Comparison of ENCODE assay signal across 21 cellular contexts in the genomic region with DNA sequence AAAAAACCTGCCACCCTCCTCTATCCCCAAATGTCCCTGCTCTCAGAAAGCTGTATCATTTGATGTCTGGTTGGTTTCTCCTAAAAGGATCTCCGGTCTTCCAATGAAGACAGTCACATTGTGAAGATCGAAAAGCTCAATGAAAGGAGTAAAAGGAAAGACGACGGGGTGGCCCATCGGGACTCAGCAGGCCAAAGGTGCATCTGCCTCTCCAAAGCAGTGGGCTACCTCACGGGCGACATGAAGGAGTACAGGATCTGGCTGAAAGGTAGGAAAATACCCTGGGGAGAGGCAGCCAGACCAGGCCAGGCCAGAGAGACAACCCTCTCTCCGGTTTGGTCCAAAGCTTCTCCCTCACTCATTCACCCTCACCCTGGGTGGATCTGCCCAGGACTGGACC.
"Had no signal": no experiment of that assay in that cellular context is flagged by ENCODE, and none has a peak within 500 bp of the region (broad histone marks: within the 10 kb centered on the region; RNA-seq: fewer than 3 reads in every experiment).

No MANE protein-coding gene starts in this region.

- H3K36me3 ChIP-seq: gastrocnemius medialis, heart left ventricle, left ventricle myocardium inferior, sigmoid colon, uterus had no signal

- ATAC-seq: body of pancreas; gastrocnemius medialis; mucosa of descending colon; naive thymus-derived CD4-positive, alpha-beta T cell; stimulated activated effector memory CD8-positive, alpha-beta T cell treated with anti-CD3 and anti-CD28 coated beads, Interleukin-12 subunit alpha, Interleukin-12 subunit beta, amount 100 ng/mL, for 72 hours had no signal

- H3K4me3 ChIP-seq: body of pancreas, gastrocnemius medialis, heart left ventricle, left ventricle myocardium inferior, mucosa of descending colon, sigmoid colon, uterus had no signal

- H3K4me1 ChIP-seq: body of pancreas, gastrocnemius medialis, left ventricle myocardium inferior, uterus had no signal

- H3K36me3 Mint-ChIP-seq: activated naive CD8-positive, alpha-beta T cell treated with anti-CD3 and anti-CD28 coated beads for 36 hours; memory B cell; naive thymus-derived CD4-positive, alpha-beta T cell; stimulated activated effector memory CD8-positive, alpha-beta T cell treated with anti-CD3 and anti-CD28 coated beads, Interleukin-12 subunit alpha, Interleukin-12 subunit beta, amount 100 ng/mL, for 72 hours had no signal

- H3K4me3 Mint-ChIP-seq: activated naive CD8-positive, alpha-beta T cell treated with anti-CD3 and anti-CD28 coated beads for 36 hours; activated T-helper 1 cell treated with anti-CD3 and anti-CD28 coated beads, Interleukin-12 subunit alpha, Interleukin-12 subunit beta, Interleukin-2, Interleukin-4 antibody, amounts not matched to agents 30 ng/mL and 10 ng/mL and 1 ng/mL, durations not matched to agents 14 hours and 24 hours and 36 hours; memory B cell; naive thymus-derived CD4-positive, alpha-beta T cell; stimulated activated effector memory CD8-positive, alpha-beta T cell treated with anti-CD3 and anti-CD28 coated beads, Interleukin-12 subunit alpha, Interleukin-12 subunit beta, amount 100 ng/mL, for 72 hours; T-helper 1 cell treated with Interleukin-12 subunit alpha and Interleukin-12 subunit beta and Interleukin-4 antibody, amounts not matched to agents 30 μg/mL and 1 μg/mL, for 36 hours had no signal

- H3K27me3 ChIP-seq: body of pancreas, gastrocnemius medialis, heart left ventricle, sigmoid colon, uterus had no signal

- H3K9me3 ChIP-seq: body of pancreas, gastrocnemius medialis, heart left ventricle, left ventricle myocardium inferior, mucosa of descending colon, sigmoid colon, uterus had no signal

- H3K27ac Mint-ChIP-seq: activated naive CD8-positive, alpha-beta T cell treated with anti-CD3 and anti-CD28 coated beads for 36 hours; activated T-helper 1 cell treated with anti-CD3 and anti-CD28 coated beads, Interleukin-12 subunit alpha, Interleukin-12 subunit beta, Interleukin-2, Interleukin-4 antibody, amounts not matched to agents 30 ng/mL and 10 ng/mL and 1 ng/mL, durations not matched to agents 14 hours and 24 hours and 36 hours; memory B cell; naive thymus-derived CD4-positive, alpha-beta T cell; stimulated activated effector memory CD8-positive, alpha-beta T cell treated with anti-CD3 and anti-CD28 coated beads, Interleukin-12 subunit alpha, Interleukin-12 subunit beta, amount 100 ng/mL, for 72 hours; T-helper 1 cell treated with Interleukin-12 subunit alpha and Interleukin-12 subunit beta and Interleukin-4 antibody, amounts not matched to agents 30 μg/mL and 1 μg/mL, for 36 hours had no signal

- H3K27ac ChIP-seq: body of pancreas, gastrocnemius medialis, left ventricle myocardium inferior had no signal

- H3K27me3 Mint-ChIP-seq: activated naive CD8-positive, alpha-beta T cell treated with anti-CD3 and anti-CD28 coated beads for 36 hours had no signal

- FAIRE-seq: colon, endometrium had no signal

- H3K9me3 Mint-ChIP-seq: activated naive CD8-positive, alpha-beta T cell treated with anti-CD3 and anti-CD28 coated beads for 36 hours; activated T-helper 1 cell treated with anti-CD3 and anti-CD28 coated beads, Interleukin-12 subunit alpha, Interleukin-12 subunit beta, Interleukin-2, Interleukin-4 antibody, amounts not matched to agents 30 ng/mL and 10 ng/mL and 1 ng/mL, durations not matched to agents 14 hours and 24 hours and 36 hours; memory B cell; naive thymus-derived CD4-positive, alpha-beta T cell; stimulated activated effector memory CD8-positive, alpha-beta T cell treated with anti-CD3 and anti-CD28 coated beads, Interleukin-12 subunit alpha, Interleukin-12 subunit beta, amount 100 ng/mL, for 72 hours; T-helper 1 cell treated with Interleukin-12 subunit alpha and Interleukin-12 subunit beta and Interleukin-4 antibody, amounts not matched to agents 30 μg/mL and 1 μg/mL, for 36 hours had no signal

- H3K4me1 Mint-ChIP-seq: stimulated activated effector memory CD8-positive, alpha-beta T cell treated with anti-CD3 and anti-CD28 coated beads, Interleukin-12 subunit alpha, Interleukin-12 subunit beta, amount 100 ng/mL, for 72 hours had no signal

- DNase-seq: activated CD4-positive, CD25-positive, alpha-beta regulatory T cell treated with anti-CD3 and anti-CD28 coated beads, Interleukin-2, amount 50 U/mL, for 72 hours; activated gamma-delta T cell treated with Interleukin-2 at 50 U/mL for 16 hours; activated naive CD8-positive, alpha-beta T cell treated with anti-CD3 and anti-CD28 coated beads for 36 hours; amygdala; body of pancreas; central memory CD4-positive, alpha-beta T cell; gastrocnemius medialis; heart left ventricle; left ventricle myocardium inferior; mucosa of descending colon; naive thymus-derived CD4-positive, alpha-beta T cell; posterior cingulate gyrus; sigmoid colon; stimulated activated CD4-positive, alpha-beta T cell treated with anti-CD3 and anti-CD28 coated beads, Interleukin-4, amount 100 ng/mL, for 24 hours; uterus had no signal
